22 cellular contexts compared by ENCODE assay signal in genomic region chr10:12728569-12728968, GRCh38.
DNase-seq lines count a peak whose midpoint lies in the region; ATAC-seq and TF ChIP-seq lines count a peak whose summit lies in the region.
"Had no signal": no experiment of that assay in that cellular context is flagged by ENCODE, and none has a peak within 500 bp of the region (broad histone marks: within the 10 kb centered on the region; RNA-seq: fewer than 3 reads in every experiment).

No MANE protein-coding gene starts in this region.

- H3K4me2 ChIP-seq in IMR-90 (ENCODE audit: low read depth, low read length) (no peak overlapping the region), neural progenitor cell (no peak overlapping the region)

- H3K9ac ChIP-seq in IMR-90 (ENCODE audit: low read depth, low read length), result no peak overlapping the region
- no peak overlapping the region for H3K9ac ChIP-seq in neural progenitor cell

- ATAC-seq in IMR-90 (ENCODE audit: low read depth) (peak; percentile 27; the same call in 1 of the 2 replicates), HG02588 (IDR thresholded peaks at IDR 0.05; ENCODE audit: unreplicated experiment) (no peak)
- no peak for ATAC-seq in activated naive CD8-positive, alpha-beta T cell treated with anti-CD3 and anti-CD28 coated beads, Interleukin-2, amount 50 U/mL, for 24 hours
- ATAC-seq: activated CD4-positive, CD25-positive, alpha-beta regulatory T cell treated with anti-CD3 and anti-CD28 coated beads, Interleukin-2, amount 50 U/mL, for 24 hours; activated CD8-positive, alpha-beta T cell treated with anti-CD3 and anti-CD28 coated beads, Interleukin-2, amount 10 ng/mL, durations not matched to agents 7 days and 5 days had no signal

- H3K9me3 ChIP-seq in IMR-90 (ENCODE audit: control insufficient read depth, insufficient read depth, low read length) (no peaks in the 10 kb centered on the region), esophagus squamous epithelium (no peaks in the 10 kb centered on the region), neural progenitor cell (ENCODE audit: low read depth) (no peaks in the 10 kb centered on the region)
- H3K9me3 ChIP-seq: MG63, mucosa of descending colon, uterus had no signal

- H2BK120ac ChIP-seq in IMR-90 (ENCODE audit: low read depth, low read length), result no peak overlapping the region

- no peak overlapping the region for H3K56ac ChIP-seq in IMR-90 (ENCODE audit: extremely low read depth, insufficient read depth, low read length)

- H2BK15ac ChIP-seq in IMR-90 (ENCODE audit: low read depth, low read length), result no peak overlapping the region

- H3K4me1 ChIP-seq in IMR-90 (ENCODE audit: control insufficient read depth, insufficient read depth, low read length) (peaks cover 1% of the 10 kb centered on the region; the same call in 1 of the 2 replicates), esophagus squamous epithelium (peaks cover 9 to 38% (median 28%) of the 10 kb centered on the region in 3 donors), neural progenitor cell (peaks cover 8% of the 10 kb centered on the region)
- H3K4me1 ChIP-seq: uterus had no signal

- H3K27me3 Mint-ChIP-seq in neural progenitor cell (ENCODE audit: insufficient read depth, low read depth), result peaks cover 2% of the 10 kb centered on the region
- no peaks in the 10 kb centered on the region for H3K27me3 Mint-ChIP-seq in activated naive CD8-positive, alpha-beta T cell treated with anti-CD3 and anti-CD28 coated beads, Interleukin-2, amount 50 U/mL, for 24 hours
- H3K27me3 Mint-ChIP-seq in MCF 10A (ENCODE audit: insufficient read depth, unreplicated experiment), result no peaks in the 10 kb centered on the region

- H3K36me3 ChIP-seq in IMR-90 (ENCODE audit: control insufficient read depth, insufficient read depth, low read length), result no peaks in the 10 kb centered on the region
- H3K36me3 ChIP-seq in esophagus squamous epithelium, result no peaks in the 10 kb centered on the region
- H3K36me3 ChIP-seq in neural progenitor cell, result no peaks in the 10 kb centered on the region
- H3K36me3 ChIP-seq: MG63, uterus had no signal

- CTCF ChIA-PET in IMR-90 (lab: Yijun Ruan, JAX) (no interaction called here), MCF 10A (lab: Yijun Ruan, JAX) (interaction anchor here (1.3 kb wide), 1 partner anchor 12 kb away, joined by 3 read pairs; no protein-coding TSS in a partner anchor)

- dilution Hi-C loops in IMR-90 (cut with HindIII; ENCODE audit: low sequenced_read_pairs, unreplicated experiment), result no loop called here

- H3K4me1 Mint-ChIP-seq in neural progenitor cell (peaks cover 27% of the 10 kb centered on the region), MCF 10A (ENCODE audit: insufficient read depth, unreplicated experiment) (no peaks in the 10 kb centered on the region)
- H3K4me1 Mint-ChIP-seq in activated naive CD8-positive, alpha-beta T cell treated with anti-CD3 and anti-CD28 coated beads, Interleukin-2, amount 50 U/mL, for 24 hours, result peaks cover 10% of the 10 kb centered on the region
- H3K4me1 Mint-ChIP-seq: CD14-positive monocyte had no signal

- H3K9me1 ChIP-seq in IMR-90 (ENCODE audit: insufficient read depth, low read length), result no peaks in the 10 kb centered on the region

- H3K27me3 ChIP-seq in IMR-90 (ENCODE audit: control insufficient read depth, insufficient read depth, low read length) (peaks cover 1% of the 10 kb centered on the region; the same call in 1 of the 2 replicates), esophagus squamous epithelium (peaks cover 0 to 5% (median 0%) of the 10 kb centered on the region in 4 donors), neural progenitor cell (no peaks in the 10 kb centered on the region)
- H3K27me3 ChIP-seq: MG63, uterus had no signal

- H2BK5ac ChIP-seq in IMR-90 (ENCODE audit: low read depth, low read length, poor library complexity, severe bottlenecking), result no peak overlapping the region

- POLR2A ChIA-PET in IMR-90 (lab: Charles Lee; ENCODE audit: unreplicated experiment) (no interaction called here), MCF 10A (lab: Yijun Ruan, JAX) (no interaction called here)

- WGBS in IMR-90 (ENCODE audit: extremely low coverage in 2 of 2, insufficient read length in 1 of 2), 2 experiments, result no CpG with 5 or more reads among the region's 12 CpGs
- 76 to 80% methylated on average over 6 to 12 of the region's 12 CpGs for WGBS in esophagus squamous epithelium, 2 donors

- H4K5ac ChIP-seq in IMR-90 (ENCODE audit: low read depth, low read length), result no peak overlapping the region

- H3K27ac Mint-ChIP-seq in neural progenitor cell (peak overlapping the region; percentile 54), MCF 10A (ENCODE audit: low read depth, unreplicated experiment) (no peak overlapping the region)
- H3K27ac Mint-ChIP-seq in activated naive CD8-positive, alpha-beta T cell treated with anti-CD3 and anti-CD28 coated beads, Interleukin-2, amount 50 U/mL, for 24 hours, result no peak overlapping the region
- H3K27ac Mint-ChIP-seq: activated CD8-positive, alpha-beta T cell treated with anti-CD3 and anti-CD28 coated beads, Interleukin-2, amount 10 ng/mL, durations not matched to agents 7 days and 5 days; CD14-positive monocyte had no signal

- H3K23ac ChIP-seq in IMR-90 (ENCODE audit: low read depth, low read length), result no peak overlapping the region

- no peak overlapping the region for H3K14ac ChIP-seq in IMR-90 (replicated peaks; ENCODE audit: low read depth, low read length)

- no peak overlapping the region for H4K91ac ChIP-seq in IMR-90 (ENCODE audit: insufficient read depth, low read depth, low read length)

- DNase-seq in AG08395 (ENCODE audit: low spot score), result peak; percentile 21
- DNase-seq in IMR-90, result peak; percentile 26
- DNase-seq in esophagus squamous epithelium (lab: John Stamatoyannopoulos, UW), result no peak
- no peak for DNase-seq in neural progenitor cell (ENCODE audit: low spot score)
- DNase-seq in activated naive CD8-positive, alpha-beta T cell treated with anti-CD3 and anti-CD28 coated beads, Interleukin-2, amount 50 U/mL, for 24 hours, result no peak
- DNase-seq in activated CD4-positive, alpha-beta T cell treated with anti-CD3 and anti-CD28 coated beads for 1 hour, result no peak
- DNase-seq in MCF 10A (ENCODE audit: unreplicated experiment), result no peak
- DNase-seq: ACHN; activated CD8-positive, alpha-beta T cell treated with anti-CD3 and anti-CD28 coated beads, Interleukin-2, amount 10 ng/mL, durations not matched to agents 7 days and 5 days; amniotic stem cell; dermis blood vessel endothelial cell; DMS 273 treated with DMSO at 0.1 percent for 48 hours; NCI-H1417 treated with DMSO at 0.1 percent for 48 hours; NCI-H2171; NCI-H526; T1000; uterus had no signal

- H3K79me2 ChIP-seq in neural progenitor cell (ENCODE audit: low read depth), result no peaks in the 10 kb centered on the region

- H3K4me3 Mint-ChIP-seq in neural progenitor cell (no peak overlapping the region), MCF 10A (ENCODE audit: unreplicated experiment) (no peak overlapping the region)
- H3K4me3 Mint-ChIP-seq in activated naive CD8-positive, alpha-beta T cell treated with anti-CD3 and anti-CD28 coated beads, Interleukin-2, amount 50 U/mL, for 24 hours, result no peak overlapping the region
- H3K4me3 Mint-ChIP-seq: activated CD8-positive, alpha-beta T cell treated with anti-CD3 and anti-CD28 coated beads, Interleukin-2, amount 10 ng/mL, durations not matched to agents 7 days and 5 days; CD14-positive monocyte had no signal

- TF ChIP-seq CTCF in IMR-90 (conservative IDR thresholded peaks at IDR 0.05; ENCODE audit: low read depth, low read length) (no peak), esophagus squamous epithelium (IDR thresholded peaks at IDR 0.05) (no peak), neural progenitor cell (IDR thresholded peaks at IDR 0.05) (no peak), MCF 10A (IDR thresholded peaks at IDR 0.05; ENCODE audit: unreplicated experiment) (no peak)

- H4K20me1 ChIP-seq in IMR-90 (ENCODE audit: insufficient read depth, low read length) (no peaks in the 10 kb centered on the region), neural progenitor cell (ENCODE audit: low read depth) (no peaks in the 10 kb centered on the region)

- no TSS peak for BruUV-seq in IMR-90 (replicated peaks; lab: Mats Ljungman, UMichigan)
- BruUV-seq in MCF 10A (replicated peaks; lab: Mats Ljungman, UMichigan), result no TSS peak

- H2AFZ ChIP-seq in IMR-90 (replicated peaks; ENCODE audit: low read length, poor library complexity) (peak overlapping the region; percentile 36), neural progenitor cell (replicated peaks) (no peak overlapping the region)

- TF ChIP-seq POLR2A in IMR-90 (IDR thresholded peaks at IDR 0.05; ENCODE audit: low read depth, low read length) (no peak), esophagus squamous epithelium (IDR thresholded peaks at IDR 0.05) (no peak)

- TF ChIP-seq RAD21 in IMR-90 (IDR thresholded peaks at IDR 0.05; ENCODE audit: low read length), result no peak

- H3K36me3 Mint-ChIP-seq in neural progenitor cell, result no peaks in the 10 kb centered on the region
- no peaks in the 10 kb centered on the region for H3K36me3 Mint-ChIP-seq in activated naive CD8-positive, alpha-beta T cell treated with anti-CD3 and anti-CD28 coated beads, Interleukin-2, amount 50 U/mL, for 24 hours (ENCODE audit: low read depth)
- H3K36me3 Mint-ChIP-seq in MCF 10A (ENCODE audit: insufficient read depth, unreplicated experiment), result no peaks in the 10 kb centered on the region
- H3K36me3 Mint-ChIP-seq: CD14-positive monocyte had no signal

- H2BK20ac ChIP-seq in IMR-90 (ENCODE audit: low read depth, low read length), result no peak overlapping the region

- H3K4ac ChIP-seq in IMR-90 (ENCODE audit: low read depth, low read length), result no peak overlapping the region

- intact Hi-C loops in IMR-90 (cut with micrococcal nuclease), result no loop called here
- intact Hi-C loops in esophagus squamous epithelium (cut with DNase I), result no loop called here
- intact Hi-C loops in MCF 10A (cut with micrococcal nuclease), result no loop called here

- no peak overlapping the region for H2AK5ac ChIP-seq in IMR-90 (ENCODE audit: low read depth, low read length)

- H3K4me3 ChIP-seq in IMR-90 (ENCODE audit: insufficient read depth, low read depth, low read length) (no peak overlapping the region), esophagus squamous epithelium (no peak overlapping the region), neural progenitor cell (no peak overlapping the region)
- H3K4me3 ChIP-seq: MG63, mucosa of descending colon, uterus had no signal

- H3K27ac ChIP-seq in IMR-90 (ENCODE audit: insufficient read depth, low read length) (no peak overlapping the region), esophagus squamous epithelium (peak overlapping the region in 3 of 4 donors; percentile 55 to 78 (median 75)), neural progenitor cell (no peak overlapping the region)
- H3K27ac ChIP-seq: uterus had no signal

- no peaks in the 10 kb centered on the region for H3K79me1 ChIP-seq in IMR-90 (ENCODE audit: low read depth in 1 of 2, low read length in 2 of 2)

- H3K9me3 Mint-ChIP-seq in neural progenitor cell, result peaks cover 5% of the 10 kb centered on the region
- H3K9me3 Mint-ChIP-seq in activated naive CD8-positive, alpha-beta T cell treated with anti-CD3 and anti-CD28 coated beads, Interleukin-2, amount 50 U/mL, for 24 hours, result no peaks in the 10 kb centered on the region
- no peaks in the 10 kb centered on the region for H3K9me3 Mint-ChIP-seq in MCF 10A (ENCODE audit: unreplicated experiment)

- H4K8ac ChIP-seq in IMR-90 (ENCODE audit: low read depth in 2 of 2, low read length in 2 of 2), result no peak overlapping the region

- no peak overlapping the region for H3K18ac ChIP-seq in IMR-90 (ENCODE audit: low read depth, low read length)

- H2AK9ac ChIP-seq in IMR-90 (replicated peaks; ENCODE audit: low read depth, low read length, poor library complexity), result no peak overlapping the region

- H3F3A ChIP-seq in neural progenitor cell (ENCODE audit: low read depth), result no peaks in the 10 kb centered on the region

- in situ Hi-C loops in IMR-90 (cut with MboI; ENCODE audit: low sequenced_read_pairs), result no loop called here

Comparison
In these comparisons a context has a peak if more than half of its experiments do, and no peak if none do; other contexts are left out.
1. DNase-seq: peak in AG08395 (single experiment) and IMR-90 (single experiment); none in esophagus squamous epithelium (single experiment), neural progenitor cell (single experiment), activated naive CD8-positive, alpha-beta T cell treated with anti-CD3 and anti-CD28 coated beads, Interleukin-2, amount 50 U/mL, for 24 hours (single experiment), activated CD4-positive, alpha-beta T cell treated with anti-CD3 and anti-CD28 coated beads for 1 hour (single experiment) and MCF 10A (single experiment).
2. H3K27ac ChIP-seq: peak in esophagus squamous epithelium (3 of 4); none in IMR-90 (single experiment) and neural progenitor cell (single experiment).